In the genomic region with DNA sequence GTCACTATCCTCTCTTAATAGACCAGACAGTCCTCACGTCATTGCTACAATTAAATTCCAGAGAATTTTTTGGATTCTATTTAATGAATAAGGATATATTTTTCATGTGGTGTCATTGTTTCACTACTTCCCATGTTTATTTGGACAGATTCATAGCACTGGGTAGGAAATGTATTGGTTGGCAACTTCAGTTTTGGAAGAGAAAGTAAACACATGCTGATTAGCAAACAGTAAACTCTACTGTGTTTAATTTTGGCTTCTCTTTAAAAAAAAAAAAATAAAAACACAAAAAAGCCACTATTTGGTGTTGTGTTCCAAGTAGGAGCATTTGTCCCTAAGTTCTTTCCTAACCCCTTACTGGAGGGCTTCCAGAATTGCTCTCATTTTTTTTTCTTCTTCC, we compare ENCODE assay signal across 1 cellular context.
TF ChIP-seq lines count a peak whose summit lies in the region.

No MANE protein-coding gene starts in this region.

TF ChIP-seq in IMR-90, 13 proteins besides CTCF, POLR2A, EP300 and RAD21 (continued from another document):
- TF ChIP-seq CEBPB (IDR thresholded peaks at IDR 0.05; ENCODE audit: low read depth, low read length), result no peak
- TF ChIP-seq, protein P1, sequence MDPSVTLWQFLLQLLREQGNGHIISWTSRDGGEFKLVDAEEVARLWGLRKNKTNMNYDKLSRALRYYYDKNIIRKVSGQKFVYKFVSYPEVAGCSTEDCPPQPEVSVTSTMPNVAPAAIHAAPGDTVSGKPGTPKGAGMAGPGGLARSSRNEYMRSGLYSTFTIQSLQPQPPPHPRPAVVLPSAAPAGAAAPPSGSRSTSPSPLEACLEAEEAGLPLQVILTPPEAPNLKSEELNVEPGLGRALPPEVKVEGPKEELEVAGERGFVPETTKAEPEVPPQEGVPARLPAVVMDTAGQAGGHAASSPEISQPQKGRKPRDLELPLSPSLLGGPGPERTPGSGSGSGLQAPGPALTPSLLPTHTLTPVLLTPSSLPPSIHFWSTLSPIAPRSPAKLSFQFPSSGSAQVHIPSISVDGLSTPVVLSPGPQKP (IDR thresholded peaks at IDR 0.05; ENCODE audit: borderline replicate concordance, low read depth, low read length), result no peak
